In genomic region chr14:30960216-30960615, GRCh38 we compare ENCODE assay signal across 24 cellular contexts.
DNase-seq lines count a peak whose midpoint lies in the region; FAIRE-seq and TF ChIP-seq lines count a peak whose summit lies in the region.
"Had no signal": no experiment of that assay in that cellular context is flagged by ENCODE, and none has a peak within 500 bp of the region (broad histone marks: within the 10 kb centered on the region; RNA-seq: fewer than 3 reads in every experiment).

No MANE protein-coding gene starts in this region.

- peak overlapping the region; percentile 94 for H3K4ac ChIP-seq in trophoblast cell (ENCODE audit: low read depth, low read length)

- no peak for FAIRE-seq in GM12891 (lab: Jason Lieb, UNC)

- no peak overlapping the region for H4K8ac ChIP-seq in trophoblast cell (ENCODE audit: low read depth, low read length)

- H3K4me2 ChIP-seq in trophoblast cell (ENCODE audit: low read length) = no peak overlapping the region
- H3K4me2 ChIP-seq: SK-N-SH had no signal

- CTCF ChIA-PET in activated naive CD4-positive, alpha-beta T cell treated with anti-CD3 and anti-CD28 coated beads for 36 hours (lab: Charles Lee) = no interaction called here
- CTCF ChIA-PET in activated naive CD4-positive, alpha-beta T cell treated with anti-CD3 and anti-CD28 coated beads, Interleukin-2, amount 10 ng/mL, durations not matched to agents 7 days and 5 days (lab: Charles Lee) = no interaction called here

- no peak overlapping the region for H2BK5ac ChIP-seq in trophoblast cell (ENCODE audit: low read depth, low read length, poor library complexity)

- H2AFZ ChIP-seq in trophoblast cell (ENCODE audit: insufficient read depth, low read length, poor library complexity) = no peak overlapping the region

- H3K9ac ChIP-seq in trophoblast cell (ENCODE audit: low read length) = no peak overlapping the region
- H3K9ac ChIP-seq: SK-N-SH had no signal

- H3K79me1 ChIP-seq in trophoblast cell (ENCODE audit: low read length) = no peaks in the 10 kb centered on the region

- H3K9me3 ChIP-seq in trophoblast cell (ENCODE audit: insufficient read depth, low read depth, low read length) = no peaks in the 10 kb centered on the region
- H3K9me3 ChIP-seq: sigmoid colon, SK-N-SH, testis, vagina had no signal

- H3K23ac ChIP-seq in trophoblast cell (ENCODE audit: low read length) = no peak overlapping the region

- no peak for TF ChIP-seq POLR2A in GM12891 (IDR thresholded peaks at IDR 0.05; ENCODE audit: low read depth, low read length)

- H3K4me3 Mint-ChIP-seq in activated naive CD4-positive, alpha-beta T cell treated with anti-CD3 and anti-CD28 coated beads for 36 hours = no peak overlapping the region
- no peak overlapping the region for H3K4me3 Mint-ChIP-seq in activated naive CD4-positive, alpha-beta T cell treated with anti-CD3 and anti-CD28 coated beads, Interleukin-2, amount 10 ng/mL, durations not matched to agents 7 days and 5 days
- no peak overlapping the region for H3K4me3 Mint-ChIP-seq in activated naive CD8-positive, alpha-beta T cell treated with anti-CD3 and anti-CD28 coated beads for 36 hours
- H3K4me3 Mint-ChIP-seq: activated naive CD8-positive, alpha-beta T cell treated with anti-CD3 and anti-CD28 coated beads, Interleukin-2, amount 10 ng/mL, durations not matched to agents 7 days and 5 days; central memory CD8-positive, alpha-beta T cell; dendritic cell treated with granulocyte-macrophage colony-stimulating factor and Interleukin-4, amounts not matched to agents 40 ng/mL and 50 ng/mL, for 4 days had no signal

- peaks cover 26% of the 10 kb centered on the region for H3K36me3 Mint-ChIP-seq in activated naive CD4-positive, alpha-beta T cell treated with anti-CD3 and anti-CD28 coated beads for 36 hours (ENCODE audit: low read depth)
- peaks cover 29% of the 10 kb centered on the region for H3K36me3 Mint-ChIP-seq in activated naive CD4-positive, alpha-beta T cell treated with anti-CD3 and anti-CD28 coated beads, Interleukin-2, amount 10 ng/mL, durations not matched to agents 7 days and 5 days
- H3K36me3 Mint-ChIP-seq in activated naive CD8-positive, alpha-beta T cell treated with anti-CD3 and anti-CD28 coated beads for 36 hours = peaks cover 31% of the 10 kb centered on the region

- H3K36me3 ChIP-seq in trophoblast cell (ENCODE audit: control insufficient read depth in 1 of 2, insufficient read depth in 2 of 2, low read length in 2 of 2) = peaks cover 0 to 3% of the 10 kb centered on the region in 2 experiments

- DNase-seq in activated naive CD4-positive, alpha-beta T cell treated with anti-CD3 and anti-CD28 coated beads for 36 hours = no peak
- DNase-seq in activated naive CD4-positive, alpha-beta T cell treated with anti-CD3 and anti-CD28 coated beads, Interleukin-2, amount 10 ng/mL, durations not matched to agents 7 days and 5 days = no peak
- DNase-seq in LHCN-M2 (ENCODE audit: low read depth) (peak; percentile 8), trophoblast cell (no peak), foreskin fibroblast (no peak), GM12891 (ENCODE audit: insufficient read length, low spot score) (no peak), midbrain (lab: John Stamatoyannopoulos, UW) (no peak)
- DNase-seq in activated naive CD8-positive, alpha-beta T cell treated with anti-CD3 and anti-CD28 coated beads for 36 hours = no peak
- DNase-seq: activated naive CD8-positive, alpha-beta T cell treated with anti-CD3 and anti-CD28 coated beads, Interleukin-2, amount 10 ng/mL, durations not matched to agents 7 days and 5 days; hypothalamus; mesenchymal stem cell; NCI-H1092 treated with DMSO at 0.1 percent for 48 hours; NCI-H1930; NCI-H524; PC-3; posterior cingulate gyrus; sigmoid colon; SK-N-SH; stimulated activated naive CD4-positive, alpha-beta T cell; testis had no signal

- no peaks in the 10 kb centered on the region for H3K4me1 ChIP-seq in trophoblast cell (ENCODE audit: control insufficient read depth in 1 of 2, insufficient read depth in 2 of 2, low read length in 2 of 2)
- H3K4me1 ChIP-seq: testis had no signal

- H3K4me3 ChIP-seq in trophoblast cell (ENCODE audit: low read depth, low read length) (no peak overlapping the region), foreskin fibroblast (ENCODE audit: low read depth in 1 of 2, low read length in 2 of 2) (no peak overlapping the region)
- H3K4me3 ChIP-seq: sigmoid colon, testis, vagina had no signal

- peaks cover 41% of the 10 kb centered on the region for H3K4me1 Mint-ChIP-seq in activated naive CD4-positive, alpha-beta T cell treated with anti-CD3 and anti-CD28 coated beads for 36 hours (ENCODE audit: low read depth)
- H3K4me1 Mint-ChIP-seq in activated naive CD4-positive, alpha-beta T cell treated with anti-CD3 and anti-CD28 coated beads, Interleukin-2, amount 10 ng/mL, durations not matched to agents 7 days and 5 days = peaks cover 3% of the 10 kb centered on the region
- peaks cover 34% of the 10 kb centered on the region for H3K4me1 Mint-ChIP-seq in activated naive CD8-positive, alpha-beta T cell treated with anti-CD3 and anti-CD28 coated beads for 36 hours

- H2BK120ac ChIP-seq in trophoblast cell (ENCODE audit: insufficient read depth, low read length, poor library complexity) = no peak overlapping the region

- no peak overlapping the region for H3K14ac ChIP-seq in trophoblast cell (ENCODE audit: low read length)

- no peak overlapping the region for H2AK5ac ChIP-seq in trophoblast cell (ENCODE audit: low read length)

- H4K12ac ChIP-seq in trophoblast cell (ENCODE audit: low read depth, low read length) = no peak overlapping the region

- no CpG with 5 or more reads among the region's 3 CpGs for WGBS in trophoblast cell (ENCODE audit: extremely low coverage, insufficient coverage, insufficient read length)

- no peak overlapping the region for H3K18ac ChIP-seq in trophoblast cell (ENCODE audit: low read length)

- no peaks in the 10 kb centered on the region for H3K27me3 Mint-ChIP-seq in activated naive CD4-positive, alpha-beta T cell treated with anti-CD3 and anti-CD28 coated beads for 36 hours (ENCODE audit: low read depth)
- H3K27me3 Mint-ChIP-seq in activated naive CD4-positive, alpha-beta T cell treated with anti-CD3 and anti-CD28 coated beads, Interleukin-2, amount 10 ng/mL, durations not matched to agents 7 days and 5 days = no peaks in the 10 kb centered on the region
- H3K27me3 Mint-ChIP-seq in activated naive CD8-positive, alpha-beta T cell treated with anti-CD3 and anti-CD28 coated beads for 36 hours = no peaks in the 10 kb centered on the region
- H3K27me3 Mint-ChIP-seq: activated naive CD8-positive, alpha-beta T cell treated with anti-CD3 and anti-CD28 coated beads, Interleukin-2, amount 10 ng/mL, durations not matched to agents 7 days and 5 days; central memory CD8-positive, alpha-beta T cell; dendritic cell treated with granulocyte-macrophage colony-stimulating factor and Interleukin-4, amounts not matched to agents 40 ng/mL and 50 ng/mL, for 4 days had no signal

- H3K27ac Mint-ChIP-seq in activated naive CD4-positive, alpha-beta T cell treated with anti-CD3 and anti-CD28 coated beads for 36 hours = peak overlapping the region; percentile 66
- H3K27ac Mint-ChIP-seq in activated naive CD4-positive, alpha-beta T cell treated with anti-CD3 and anti-CD28 coated beads, Interleukin-2, amount 10 ng/mL, durations not matched to agents 7 days and 5 days = no peak overlapping the region
- peak overlapping the region; percentile 7 for H3K27ac Mint-ChIP-seq in activated naive CD8-positive, alpha-beta T cell treated with anti-CD3 and anti-CD28 coated beads for 36 hours
- H3K27ac Mint-ChIP-seq: activated naive CD8-positive, alpha-beta T cell treated with anti-CD3 and anti-CD28 coated beads, Interleukin-2, amount 10 ng/mL, durations not matched to agents 7 days and 5 days; dendritic cell treated with granulocyte-macrophage colony-stimulating factor and Interleukin-4, amounts not matched to agents 40 ng/mL and 50 ng/mL, for 4 days had no signal

- intact Hi-C loops in activated naive CD4-positive, alpha-beta T cell treated with anti-CD3 and anti-CD28 coated beads for 36 hours (cut with micrococcal nuclease) = no loop called here

- no peak overlapping the region for H4K91ac ChIP-seq in trophoblast cell (ENCODE audit: low read depth, low read length)

- peaks cover 4% of the 10 kb centered on the region for H3K79me2 ChIP-seq in trophoblast cell (ENCODE audit: control insufficient read depth, insufficient read depth, low read length, poor library complexity)

- no peak overlapping the region for H3K27ac ChIP-seq in trophoblast cell (ENCODE audit: low read depth, low read length)
- H3K27ac ChIP-seq: C4-2B, sigmoid colon, testis, vagina had no signal

- no peak overlapping the region for H2BK12ac ChIP-seq in trophoblast cell (ENCODE audit: low read length)

- H3K27me3 ChIP-seq in trophoblast cell (ENCODE audit: insufficient read depth, low read length) = no peaks in the 10 kb centered on the region
- H3K27me3 ChIP-seq: sigmoid colon, testis, vagina had no signal

- peaks cover 2% of the 10 kb centered on the region for H3K9me3 Mint-ChIP-seq in activated naive CD4-positive, alpha-beta T cell treated with anti-CD3 and anti-CD28 coated beads for 36 hours
- peaks cover under 1% of the 10 kb centered on the region for H3K9me3 Mint-ChIP-seq in activated naive CD4-positive, alpha-beta T cell treated with anti-CD3 and anti-CD28 coated beads, Interleukin-2, amount 10 ng/mL, durations not matched to agents 7 days and 5 days
- H3K9me3 Mint-ChIP-seq in activated naive CD8-positive, alpha-beta T cell treated with anti-CD3 and anti-CD28 coated beads for 36 hours = peaks cover 9% of the 10 kb centered on the region
- H3K9me3 Mint-ChIP-seq: central memory CD8-positive, alpha-beta T cell; dendritic cell treated with granulocyte-macrophage colony-stimulating factor and Interleukin-4, amounts not matched to agents 40 ng/mL and 50 ng/mL, for 4 days had no signal

- TF ChIP-seq CTCF in foreskin fibroblast (IDR thresholded peaks at IDR 0.05; ENCODE audit: low read depth, low read length) = no peak

TF ChIP-seq in GM12891, 5 proteins besides CTCF, POLR2A, EP300 and RAD21:
- TF ChIP-seq SPI1 (IDR thresholded peaks at IDR 0.05; ENCODE audit: low read depth, low read length) = no peak
- TF ChIP-seq POLR2AphosphoS5 (IDR thresholded peaks at IDR 0.05; ENCODE audit: low read depth, low read length) = no peak
- no peak for TF ChIP-seq PAX5 (IDR thresholded peaks at IDR 0.05; ENCODE audit: insufficient read depth, low read length, severe bottlenecking)
- no peak for TF ChIP-seq TAF1 (IDR thresholded peaks at IDR 0.05; ENCODE audit: low read depth, low read length)
- TF ChIP-seq POU2F2 (IDR thresholded peaks at IDR 0.05; ENCODE audit: low read depth, low read length) = no peak
